1 cellular context compared by ENCODE assay signal in the genomic region with DNA sequence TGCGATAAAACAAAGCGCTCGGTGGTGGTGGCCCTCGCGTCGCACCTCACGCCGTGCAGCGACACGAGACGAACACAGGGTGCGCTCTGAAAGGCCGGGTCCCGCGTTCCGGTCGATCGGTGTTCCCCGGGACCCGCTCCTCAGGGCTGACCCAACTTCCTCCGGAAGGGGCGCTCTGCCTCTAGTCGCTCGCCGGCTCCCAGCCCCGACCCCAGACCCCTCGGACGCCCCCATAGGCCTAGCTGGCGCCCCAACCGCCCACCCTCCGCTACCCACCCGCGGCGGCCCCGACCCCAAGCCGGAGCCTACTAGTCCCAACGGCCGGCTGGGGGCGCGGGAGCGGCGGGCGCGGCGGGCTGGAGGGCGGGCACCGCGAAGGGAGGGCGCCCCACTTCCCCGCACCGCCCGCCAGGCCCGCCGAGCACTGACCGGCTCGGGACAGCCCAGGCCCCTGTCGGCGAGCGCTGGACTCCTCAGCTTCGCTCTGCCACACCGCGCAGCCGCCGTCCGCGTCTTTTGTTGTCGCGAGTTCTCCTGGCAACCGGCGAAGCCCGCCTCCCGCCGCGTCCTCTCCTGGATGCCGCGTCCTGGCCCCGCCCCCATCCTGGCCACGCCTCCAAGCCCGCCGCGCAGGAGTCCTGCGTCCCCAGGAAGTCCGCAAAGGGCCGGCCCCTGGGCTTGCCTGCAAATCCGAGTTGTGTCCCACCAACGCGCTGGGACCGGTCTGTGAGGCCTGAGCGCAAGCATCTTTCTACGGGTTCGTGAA.
TF ChIP-seq lines count a peak whose summit lies in the region.

A gene with protein sequence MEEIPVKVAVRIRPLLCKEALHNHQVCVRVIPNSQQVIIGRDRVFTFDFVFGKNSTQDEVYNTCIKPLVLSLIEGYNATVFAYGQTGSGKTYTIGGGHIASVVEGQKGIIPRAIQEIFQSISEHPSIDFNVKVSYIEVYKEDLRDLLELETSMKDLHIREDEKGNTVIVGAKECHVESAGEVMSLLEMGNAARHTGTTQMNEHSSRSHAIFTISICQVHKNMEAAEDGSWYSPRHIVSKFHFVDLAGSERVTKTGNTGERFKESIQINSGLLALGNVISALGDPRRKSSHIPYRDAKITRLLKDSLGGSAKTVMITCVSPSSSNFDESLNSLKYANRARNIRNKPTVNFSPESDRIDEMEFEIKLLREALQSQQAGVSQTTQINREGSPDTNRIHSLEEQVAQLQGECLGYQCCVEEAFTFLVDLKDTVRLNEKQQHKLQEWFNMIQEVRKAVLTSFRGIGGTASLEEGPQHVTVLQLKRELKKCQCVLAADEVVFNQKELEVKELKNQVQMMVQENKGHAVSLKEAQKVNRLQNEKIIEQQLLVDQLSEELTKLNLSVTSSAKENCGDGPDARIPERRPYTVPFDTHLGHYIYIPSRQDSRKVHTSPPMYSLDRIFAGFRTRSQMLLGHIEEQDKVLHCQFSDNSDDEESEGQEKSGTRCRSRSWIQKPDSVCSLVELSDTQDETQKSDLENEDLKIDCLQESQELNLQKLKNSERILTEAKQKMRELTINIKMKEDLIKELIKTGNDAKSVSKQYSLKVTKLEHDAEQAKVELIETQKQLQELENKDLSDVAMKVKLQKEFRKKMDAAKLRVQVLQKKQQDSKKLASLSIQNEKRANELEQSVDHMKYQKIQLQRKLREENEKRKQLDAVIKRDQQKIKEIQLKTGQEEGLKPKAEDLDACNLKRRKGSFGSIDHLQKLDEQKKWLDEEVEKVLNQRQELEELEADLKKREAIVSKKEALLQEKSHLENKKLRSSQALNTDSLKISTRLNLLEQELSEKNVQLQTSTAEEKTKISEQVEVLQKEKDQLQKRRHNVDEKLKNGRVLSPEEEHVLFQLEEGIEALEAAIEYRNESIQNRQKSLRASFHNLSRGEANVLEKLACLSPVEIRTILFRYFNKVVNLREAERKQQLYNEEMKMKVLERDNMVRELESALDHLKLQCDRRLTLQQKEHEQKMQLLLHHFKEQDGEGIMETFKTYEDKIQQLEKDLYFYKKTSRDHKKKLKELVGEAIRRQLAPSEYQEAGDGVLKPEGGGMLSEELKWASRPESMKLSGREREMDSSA (N-terminal part only) (minus strand): TSS at position 491 of the 766 bp plus-strand sequence. CDS start 5,841 bp downstream, outside the sequence.

TF ChIP-seq in HepG2, 621 proteins besides CTCF, POLR2A, EP300 and RAD21 (continued from another document and continues in another):
- TF ChIP-seq, protein P1, sequence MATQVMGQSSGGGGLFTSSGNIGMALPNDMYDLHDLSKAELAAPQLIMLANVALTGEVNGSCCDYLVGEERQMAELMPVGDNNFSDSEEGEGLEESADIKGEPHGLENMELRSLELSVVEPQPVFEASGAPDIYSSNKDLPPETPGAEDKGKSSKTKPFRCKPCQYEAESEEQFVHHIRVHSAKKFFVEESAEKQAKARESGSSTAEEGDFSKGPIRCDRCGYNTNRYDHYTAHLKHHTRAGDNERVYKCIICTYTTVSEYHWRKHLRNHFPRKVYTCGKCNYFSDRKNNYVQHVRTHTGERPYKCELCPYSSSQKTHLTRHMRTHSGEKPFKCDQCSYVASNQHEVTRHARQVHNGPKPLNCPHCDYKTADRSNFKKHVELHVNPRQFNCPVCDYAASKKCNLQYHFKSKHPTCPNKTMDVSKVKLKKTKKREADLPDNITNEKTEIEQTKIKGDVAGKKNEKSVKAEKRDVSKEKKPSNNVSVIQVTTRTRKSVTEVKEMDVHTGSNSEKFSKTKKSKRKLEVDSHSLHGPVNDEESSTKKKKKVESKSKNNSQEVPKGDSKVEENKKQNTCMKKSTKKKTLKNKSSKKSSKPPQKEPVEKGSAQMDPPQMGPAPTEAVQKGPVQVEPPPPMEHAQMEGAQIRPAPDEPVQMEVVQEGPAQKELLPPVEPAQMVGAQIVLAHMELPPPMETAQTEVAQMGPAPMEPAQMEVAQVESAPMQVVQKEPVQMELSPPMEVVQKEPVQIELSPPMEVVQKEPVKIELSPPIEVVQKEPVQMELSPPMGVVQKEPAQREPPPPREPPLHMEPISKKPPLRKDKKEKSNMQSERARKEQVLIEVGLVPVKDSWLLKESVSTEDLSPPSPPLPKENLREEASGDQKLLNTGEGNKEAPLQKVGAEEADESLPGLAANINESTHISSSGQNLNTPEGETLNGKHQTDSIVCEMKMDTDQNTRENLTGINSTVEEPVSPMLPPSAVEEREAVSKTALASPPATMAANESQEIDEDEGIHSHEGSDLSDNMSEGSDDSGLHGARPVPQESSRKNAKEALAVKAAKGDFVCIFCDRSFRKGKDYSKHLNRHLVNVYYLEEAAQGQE (IDR thresholded peaks at IDR 0.05; ENCODE audit: borderline replicate concordance in 1 of 2, low read depth in 1 of 2, low read length in 2 of 2) = no peak
- TF ChIP-seq MXI1 (IDR thresholded peaks at IDR 0.05; ENCODE audit: borderline replicate concordance, low read depth, low read length) (peak; percentile 87; the same call in 2 of the 3 replicates), CHD4 (IDR thresholded peaks at IDR 0.05; ENCODE audit: borderline replicate concordance, low read length) (no peak), JUN (CRISPR knock-in tag; IDR thresholded peaks at IDR 0.05) (no peak), BCL6 (CRISPR knock-in tag; IDR thresholded peaks at IDR 0.05) (no peak), FOXP1 (IDR thresholded peaks at IDR 0.05) (no peak), FOXP1 (CRISPR knock-in tag; IDR thresholded peaks at IDR 0.05) (no peak), SMAD9 (CRISPR knock-in tag; IDR thresholded peaks at IDR 0.05) (no peak), ERF (CRISPR knock-in tag; IDR thresholded peaks at IDR 0.05) (peak; percentile 79; the same call in 1 of the 2 replicates), HMG20B (CRISPR knock-in tag; conservative IDR thresholded peaks at IDR 0.05) (no peak), SMC3 (IDR thresholded peaks at IDR 0.05; ENCODE audit: low read length) (no peak), ARID2 (CRISPR knock-in tag; IDR thresholded peaks at IDR 0.05; ENCODE audit: borderline replicate concordance) (peak; percentile 93), ZNF598 (CRISPR knock-in tag; IDR thresholded peaks at IDR 0.05; ENCODE audit: borderline replicate concordance) (no peak), ZNF30 (CRISPR knock-in tag; IDR thresholded peaks at IDR 0.05) (peak; percentile 89; the same call in 1 of the 2 replicates), ZNF329 (CRISPR knock-in tag; IDR thresholded peaks at IDR 0.05; ENCODE audit: low read depth) (no peak), ZNF761 (CRISPR knock-in tag; conservative IDR thresholded peaks at IDR 0.05) (0 out of 2 replicates have a peak, but pooled peaks have one; percentile 21), HDAC1 (CRISPR knock-in tag; IDR thresholded peaks at IDR 0.05) (peak; percentile 36; the same call in 1 of the 2 replicates), RBM22 (optimal IDR thresholded peaks at IDR 0.05; ENCODE audit: low read length) (no peak), RFXANK (CRISPR knock-in tag; IDR thresholded peaks at IDR 0.05) (no peak), XBP1 (CRISPR knock-in tag; IDR thresholded peaks at IDR 0.05) (no peak), JDP2 (CRISPR knock-in tag; IDR thresholded peaks at IDR 0.05; ENCODE audit: borderline replicate concordance) (no peak), KLF13 (CRISPR knock-in tag; IDR thresholded peaks at IDR 0.05) (no peak), ZNF441 (CRISPR knock-in tag; IDR thresholded peaks at IDR 0.05; ENCODE audit: borderline replicate concordance) (peak; percentile 61; the same call in 1 of the 2 replicates), GABPA (IDR thresholded peaks at IDR 0.05; ENCODE audit: low read depth, low read length) (peak; percentile 69), GABPA (CRISPR knock-in tag; IDR thresholded peaks at IDR 0.05; ENCODE audit: low read depth) (peak; percentile 76), ZNF644 (CRISPR knock-in tag; IDR thresholded peaks at IDR 0.05; ENCODE audit: low read depth) (no peak), ZNF589 (CRISPR knock-in tag; conservative IDR thresholded peaks at IDR 0.05) (no peak), FOXM1 (CRISPR knock-in tag; IDR thresholded peaks at IDR 0.05) (no peak)
- TF ChIP-seq, protein P2, sequence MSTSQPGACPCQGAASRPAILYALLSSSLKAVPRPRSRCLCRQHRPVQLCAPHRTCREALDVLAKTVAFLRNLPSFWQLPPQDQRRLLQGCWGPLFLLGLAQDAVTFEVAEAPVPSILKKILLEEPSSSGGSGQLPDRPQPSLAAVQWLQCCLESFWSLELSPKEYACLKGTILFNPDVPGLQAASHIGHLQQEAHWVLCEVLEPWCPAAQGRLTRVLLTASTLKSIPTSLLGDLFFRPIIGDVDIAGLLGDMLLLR (CRISPR knock-in tag; IDR thresholded peaks at IDR 0.05) = peak; percentile 70; the same call in 1 of the 2 replicates
- TF ChIP-seq, protein P3, sequence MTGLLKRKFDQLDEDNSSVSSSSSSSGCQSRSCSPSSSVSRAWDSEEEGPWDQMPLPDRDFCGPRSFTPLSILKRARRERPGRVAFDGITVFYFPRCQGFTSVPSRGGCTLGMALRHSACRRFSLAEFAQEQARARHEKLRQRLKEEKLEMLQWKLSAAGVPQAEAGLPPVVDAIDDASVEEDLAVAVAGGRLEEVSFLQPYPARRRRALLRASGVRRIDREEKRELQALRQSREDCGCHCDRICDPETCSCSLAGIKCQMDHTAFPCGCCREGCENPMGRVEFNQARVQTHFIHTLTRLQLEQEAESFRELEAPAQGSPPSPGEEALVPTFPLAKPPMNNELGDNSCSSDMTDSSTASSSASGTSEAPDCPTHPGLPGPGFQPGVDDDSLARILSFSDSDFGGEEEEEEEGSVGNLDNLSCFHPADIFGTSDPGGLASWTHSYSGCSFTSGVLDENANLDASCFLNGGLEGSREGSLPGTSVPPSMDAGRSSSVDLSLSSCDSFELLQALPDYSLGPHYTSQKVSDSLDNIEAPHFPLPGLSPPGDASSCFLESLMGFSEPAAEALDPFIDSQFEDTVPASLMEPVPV (CRISPR knock-in tag; IDR thresholded peaks at IDR 0.05) = peak; percentile 97
- TF ChIP-seq, protein P4, sequence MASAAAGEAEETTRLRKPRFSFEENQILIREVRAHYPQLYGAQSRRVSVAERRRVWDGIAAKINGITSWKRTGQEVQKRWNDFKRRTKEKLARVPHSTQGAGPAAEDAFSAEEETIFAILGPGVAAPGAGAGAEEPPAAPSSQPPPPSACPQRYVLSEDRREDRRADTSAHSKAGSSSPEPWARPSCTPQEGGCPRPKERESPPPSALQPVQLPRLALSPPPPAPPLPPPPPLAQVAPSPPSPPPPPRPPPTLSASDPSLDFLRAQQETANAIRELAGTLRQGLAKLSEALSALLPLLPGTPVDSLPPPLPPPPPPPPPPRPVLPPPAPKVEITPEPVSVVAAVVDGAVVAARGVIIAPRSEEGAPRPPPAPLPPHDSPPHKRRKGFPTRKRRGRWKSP (CRISPR knock-in tag; IDR thresholded peaks at IDR 0.05) = peak; percentile 42; the same call in 1 of the 2 replicates
- TF ChIP-seq, protein P5, sequence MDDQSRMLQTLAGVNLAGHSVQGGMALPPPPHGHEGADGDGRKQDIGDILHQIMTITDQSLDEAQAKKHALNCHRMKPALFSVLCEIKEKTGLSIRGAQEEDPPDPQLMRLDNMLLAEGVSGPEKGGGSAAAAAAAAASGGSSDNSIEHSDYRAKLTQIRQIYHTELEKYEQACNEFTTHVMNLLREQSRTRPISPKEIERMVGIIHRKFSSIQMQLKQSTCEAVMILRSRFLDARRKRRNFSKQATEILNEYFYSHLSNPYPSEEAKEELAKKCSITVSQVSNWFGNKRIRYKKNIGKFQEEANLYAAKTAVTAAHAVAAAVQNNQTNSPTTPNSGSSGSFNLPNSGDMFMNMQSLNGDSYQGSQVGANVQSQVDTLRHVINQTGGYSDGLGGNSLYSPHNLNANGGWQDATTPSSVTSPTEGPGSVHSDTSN (CRISPR knock-in tag; IDR thresholded peaks at IDR 0.05; ENCODE audit: borderline replicate concordance) = peak; percentile 83; the same call in 1 of the 2 replicates
- TF ChIP-seq, protein P6, sequence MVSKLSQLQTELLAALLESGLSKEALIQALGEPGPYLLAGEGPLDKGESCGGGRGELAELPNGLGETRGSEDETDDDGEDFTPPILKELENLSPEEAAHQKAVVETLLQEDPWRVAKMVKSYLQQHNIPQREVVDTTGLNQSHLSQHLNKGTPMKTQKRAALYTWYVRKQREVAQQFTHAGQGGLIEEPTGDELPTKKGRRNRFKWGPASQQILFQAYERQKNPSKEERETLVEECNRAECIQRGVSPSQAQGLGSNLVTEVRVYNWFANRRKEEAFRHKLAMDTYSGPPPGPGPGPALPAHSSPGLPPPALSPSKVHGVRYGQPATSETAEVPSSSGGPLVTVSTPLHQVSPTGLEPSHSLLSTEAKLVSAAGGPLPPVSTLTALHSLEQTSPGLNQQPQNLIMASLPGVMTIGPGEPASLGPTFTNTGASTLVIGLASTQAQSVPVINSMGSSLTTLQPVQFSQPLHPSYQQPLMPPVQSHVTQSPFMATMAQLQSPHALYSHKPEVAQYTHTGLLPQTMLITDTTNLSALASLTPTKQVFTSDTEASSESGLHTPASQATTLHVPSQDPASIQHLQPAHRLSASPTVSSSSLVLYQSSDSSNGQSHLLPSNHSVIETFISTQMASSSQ (IDR thresholded peaks at IDR 0.05; ENCODE audit: low read depth) = no peak
- TF ChIP-seq, protein P6 (CRISPR knock-in tag; IDR thresholded peaks at IDR 0.05; ENCODE audit: borderline replicate concordance) = no peak
- TF ChIP-seq, protein P7, sequence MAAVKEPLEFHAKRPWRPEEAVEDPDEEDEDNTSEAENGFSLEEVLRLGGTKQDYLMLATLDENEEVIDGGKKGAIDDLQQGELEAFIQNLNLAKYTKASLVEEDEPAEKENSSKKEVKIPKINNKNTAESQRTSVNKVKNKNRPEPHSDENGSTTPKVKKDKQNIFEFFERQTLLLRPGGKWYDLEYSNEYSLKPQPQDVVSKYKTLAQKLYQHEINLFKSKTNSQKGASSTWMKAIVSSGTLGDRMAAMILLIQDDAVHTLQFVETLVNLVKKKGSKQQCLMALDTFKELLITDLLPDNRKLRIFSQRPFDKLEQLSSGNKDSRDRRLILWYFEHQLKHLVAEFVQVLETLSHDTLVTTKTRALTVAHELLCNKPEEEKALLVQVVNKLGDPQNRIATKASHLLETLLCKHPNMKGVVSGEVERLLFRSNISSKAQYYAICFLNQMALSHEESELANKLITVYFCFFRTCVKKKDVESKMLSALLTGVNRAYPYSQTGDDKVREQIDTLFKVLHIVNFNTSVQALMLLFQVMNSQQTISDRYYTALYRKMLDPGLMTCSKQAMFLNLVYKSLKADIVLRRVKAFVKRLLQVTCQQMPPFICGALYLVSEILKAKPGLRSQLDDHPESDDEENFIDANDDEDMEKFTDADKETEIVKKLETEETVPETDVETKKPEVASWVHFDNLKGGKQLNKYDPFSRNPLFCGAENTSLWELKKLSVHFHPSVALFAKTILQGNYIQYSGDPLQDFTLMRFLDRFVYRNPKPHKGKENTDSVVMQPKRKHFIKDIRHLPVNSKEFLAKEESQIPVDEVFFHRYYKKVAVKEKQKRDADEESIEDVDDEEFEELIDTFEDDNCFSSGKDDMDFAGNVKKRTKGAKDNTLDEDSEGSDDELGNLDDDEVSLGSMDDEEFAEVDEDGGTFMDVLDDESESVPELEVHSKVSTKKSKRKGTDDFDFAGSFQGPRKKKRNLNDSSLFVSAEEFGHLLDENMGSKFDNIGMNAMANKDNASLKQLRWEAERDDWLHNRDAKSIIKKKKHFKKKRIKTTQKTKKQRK (IDR thresholded peaks at IDR 0.05; ENCODE audit: low read length) = no peak
